1 cellular context compared by ENCODE assay signal in genomic region chr19:45467456-45468158, GRCh38.
TF ChIP-seq lines count a peak whose summit lies in the region.

Gene FOSB (plus strand): TSS chr19:45467996. CDS start chr19:45468587, 591 bp downstream.

TF ChIP-seq in K562, 482 proteins besides CTCF, POLR2A, EP300 and RAD21 (continued from another document and continues in another):
- TF ChIP-seq CUX1 (CRISPR knock-in tag; IDR thresholded peaks at IDR 0.05), result no peak
- peak; percentile 98 for TF ChIP-seq MTA3 (IDR thresholded peaks at IDR 0.05; ENCODE audit: borderline replicate concordance)
- TF ChIP-seq JUN (IDR thresholded peaks at IDR 0.05; ENCODE audit: borderline replicate concordance, low read depth, low read length), result peak; percentile 84
- TF ChIP-seq JUN (CRISPR knock-in tag; IDR thresholded peaks at IDR 0.05; ENCODE audit: borderline replicate concordance), result no peak
- TF ChIP-seq ETV5 (CRISPR knock-in tag; IDR thresholded peaks at IDR 0.05; ENCODE audit: low read depth), result no peak
- no peak for TF ChIP-seq SIX5 (IDR thresholded peaks at IDR 0.05; ENCODE audit: borderline replicate concordance in 1 of 2, insufficient read depth in 1 of 2, low read depth in 1 of 2, low read length in 2 of 2)
- no peak for TF ChIP-seq ZNF280B (CRISPR knock-in tag; IDR thresholded peaks at IDR 0.05)
- no peak; the same call in 1 of the 2 replicates for TF ChIP-seq ZNF511 (CRISPR knock-in tag; IDR thresholded peaks at IDR 0.05)
- TF ChIP-seq BRD9 (IDR thresholded peaks at IDR 0.05; ENCODE audit: low read depth, partially characterized antibody), result no peak
- TF ChIP-seq FOXK2 (conservative IDR thresholded peaks at IDR 0.05 in 1 of 2, IDR thresholded peaks at IDR 0.05 in 1 of 2; ENCODE audit: low read depth in 2 of 2), result peak in 1 of 2 experiments; percentile 54; a peak in 1 of 4 replicates
- no peak for TF ChIP-seq PRPF4 (IDR thresholded peaks at IDR 0.05; ENCODE audit: insufficient read depth, low read depth, low read length, poor library complexity, severe bottlenecking)
- TF ChIP-seq CXXC5 (CRISPR knock-in tag; IDR thresholded peaks at IDR 0.05), result peak; percentile 51; the same call in 1 of the 2 replicates
- no peak for TF ChIP-seq BMI1 (IDR thresholded peaks at IDR 0.05; ENCODE audit: low read length)
- no peak for TF ChIP-seq ZNF436 (CRISPR knock-in tag; IDR thresholded peaks at IDR 0.05)
- no peak for TF ChIP-seq EP400 (IDR thresholded peaks at IDR 0.05)
- no peak for TF ChIP-seq ZBTB9 (CRISPR knock-in tag; IDR thresholded peaks at IDR 0.05)
- no peak for TF ChIP-seq PBX2 (CRISPR knock-in tag; IDR thresholded peaks at IDR 0.05; ENCODE audit: low read depth)
- no peak for TF ChIP-seq PBX2 (tag; conservative IDR thresholded peaks at IDR 0.05; ENCODE audit: low read depth)
- TF ChIP-seq SMARCC2 (IDR thresholded peaks at IDR 0.05; ENCODE audit: low read depth), result no peak
- TF ChIP-seq CREM (IDR thresholded peaks at IDR 0.05; ENCODE audit: low read depth), result peak; percentile 96
- TF ChIP-seq GTF2A2 (tag; IDR thresholded peaks at IDR 0.05), result peak; percentile 90
- TF ChIP-seq NRF1 (conservative IDR thresholded peaks at IDR 0.05 in 1 of 2, IDR thresholded peaks at IDR 0.05 in 1 of 2), result peak; percentile 98
- TF ChIP-seq SP2 (IDR thresholded peaks at IDR 0.05; ENCODE audit: extremely low read depth, low read depth, low read length, poor library complexity, severe bottlenecking), result no peak
- TF ChIP-seq PML (IDR thresholded peaks at IDR 0.05; ENCODE audit: low read length), result no peak; the same call in 1 of the 2 replicates
- no peak for TF ChIP-seq CGGBP1 (CRISPR knock-in tag; IDR thresholded peaks at IDR 0.05)
- TF ChIP-seq KDM4B (IDR thresholded peaks at IDR 0.05; ENCODE audit: borderline replicate concordance in 2 of 2, low read depth in 1 of 2), result no peak
- no peak for TF ChIP-seq FOXO4 (CRISPR knock-in tag; IDR thresholded peaks at IDR 0.05)
- no peak for TF ChIP-seq SNAPC5 (CRISPR knock-in tag; IDR thresholded peaks at IDR 0.05)
- TF ChIP-seq ZNF512 (tag; IDR thresholded peaks at IDR 0.05), result no peak
- no peak for TF ChIP-seq ZNF639 (CRISPR knock-in tag; conservative IDR thresholded peaks at IDR 0.05 in 1 of 2, IDR thresholded peaks at IDR 0.05 in 1 of 2)
- 0 out of 2 replicates have a peak, but pooled peaks have one; percentile 36 for TF ChIP-seq ZBED1 (IDR thresholded peaks at IDR 0.05)
- no peak for TF ChIP-seq CHAMP1 (IDR thresholded peaks at IDR 0.05)
- TF ChIP-seq NELFE (IDR thresholded peaks at IDR 0.05; ENCODE audit: insufficient read depth, insufficient read length), result no peak
- TF ChIP-seq MCM7 (IDR thresholded peaks at IDR 0.05), result no peak
